7 cellular contexts compared by ENCODE assay signal in the genomic region with DNA sequence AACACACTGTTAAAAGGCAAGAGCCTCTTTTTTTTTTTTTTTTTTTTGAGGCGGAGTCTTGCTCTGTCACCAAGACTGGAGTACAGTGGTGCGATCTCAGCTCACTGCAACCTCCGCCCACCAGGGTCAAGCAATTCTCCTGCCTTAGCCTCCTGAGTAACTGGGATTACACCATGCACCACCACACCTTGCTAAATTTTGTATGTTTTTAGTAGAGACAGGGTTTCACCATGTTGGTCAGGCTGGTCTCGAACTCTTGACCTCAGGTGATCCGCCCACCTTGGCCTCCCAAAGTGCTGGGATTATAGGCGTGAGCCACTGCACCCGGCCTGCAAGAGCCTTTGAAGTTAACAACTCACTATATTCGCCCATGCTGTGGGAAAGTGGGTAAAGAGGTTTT. TPM values are rescaled to one million over a fixed set of nuclear protein-coding genes. Genes with fewer than 3 reads are reported as not detected.
"Had no signal": no experiment of that assay in that cellular context is flagged by ENCODE, and none has a peak within 500 bp of the region (broad histone marks: within the 10 kb centered on the region; RNA-seq: fewer than 3 reads in every experiment).

No MANE protein-coding gene starts in this region.

RNA-seq across cellular contexts. Expression of a gene that starts 9.6 kb away (rescaled TPM):
- total RNA-seq: esophagus mucosa, esophagus squamous epithelium, gastrocnemius medialis, heart right ventricle, left cardiac atrium, lower leg skin, mesenteric fat pad had no signal
